Comparison of ENCODE assay signal across 15 cellular contexts in the genomic region with DNA sequence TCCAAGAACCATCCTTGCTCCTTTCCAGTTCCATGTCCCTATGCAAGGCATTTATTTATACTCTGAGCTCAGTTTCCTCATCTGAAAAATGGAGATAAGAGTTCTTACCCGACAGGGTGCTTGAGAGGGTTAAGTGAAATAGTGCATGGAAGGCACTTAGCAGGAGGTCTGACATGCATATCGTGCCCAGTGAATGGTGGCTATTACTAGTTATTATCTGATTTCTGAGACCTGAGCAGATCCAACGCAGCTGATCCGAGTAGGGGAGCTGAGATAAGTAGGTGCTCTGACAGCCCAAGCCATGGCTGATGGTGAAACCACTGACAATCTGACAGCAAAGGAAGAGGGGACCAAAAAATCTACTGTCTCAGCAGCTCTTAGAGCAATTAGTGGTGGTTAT. TPM values are rescaled to one million over a fixed set of nuclear protein-coding genes. Genes with fewer than 3 reads are reported as not detected.
DNase-seq lines count a peak whose midpoint lies in the region; ATAC-seq and TF ChIP-seq lines count a peak whose summit lies in the region.
"Had no signal": no experiment of that assay in that cellular context is flagged by ENCODE, and none has a peak within 500 bp of the region (broad histone marks: within the 10 kb centered on the region; RNA-seq: fewer than 3 reads in every experiment).

No MANE protein-coding gene starts in this region.

- H3K4me3 Mint-ChIP-seq in HFFc6: no peak overlapping the region
- H3K4me3 Mint-ChIP-seq in T-helper 17 cell: no peak overlapping the region
- H3K4me3 Mint-ChIP-seq: CD4-positive, alpha-beta memory T cell; IgD-negative memory B cell had no signal

- intact Hi-C loops in transverse colon (cut with DNase I; ENCODE audit: low total_unique reads): no loop called here

- H3K36me3 Mint-ChIP-seq in HFFc6 (ENCODE audit: low read depth) (peaks cover 4% of the 10 kb centered on the region; the same call in 1 of the 2 replicates), T-helper 17 cell (ENCODE audit: low read depth) (peaks cover 4% of the 10 kb centered on the region)
- H3K36me3 Mint-ChIP-seq: CD4-positive, alpha-beta memory T cell; IgD-negative memory B cell had no signal

- H3K4me1 Mint-ChIP-seq in HFFc6 (ENCODE audit: low read depth) (peaks cover 64% of the 10 kb centered on the region), T-helper 17 cell (no peaks in the 10 kb centered on the region)
- H3K4me1 Mint-ChIP-seq: CD4-positive, alpha-beta memory T cell; IgD-negative memory B cell had no signal

- no peak overlapping the region for H3K4me3 ChIP-seq in muscle layer of colon (ENCODE audit: low read depth in 1 of 2, low read length in 2 of 2)
- H3K4me3 ChIP-seq in thoracic aorta: no peak overlapping the region
- H3K4me3 ChIP-seq in transverse colon: no peak overlapping the region
- H3K4me3 ChIP-seq: A549, HAP-1 had no signal

- no peaks in the 10 kb centered on the region for H3K36me3 ChIP-seq in muscle layer of colon (ENCODE audit: insufficient read depth, low read length)
- no peaks in the 10 kb centered on the region for H3K36me3 ChIP-seq in thoracic aorta
- H3K36me3 ChIP-seq in transverse colon: no peaks in the 10 kb centered on the region
- H3K36me3 ChIP-seq: BE2C, HAP-1 had no signal

- ATAC-seq in T-helper 17 cell (no peak), thoracic aorta (ENCODE audit: insufficient number of reproducible peaks, low FRiP score, low read depth) (no peak), HG03095 (IDR thresholded peaks at IDR 0.05; ENCODE audit: unreplicated experiment) (no peak)
- ATAC-seq: A549 had no signal

- no peaks in the 10 kb centered on the region for H3K9me3 Mint-ChIP-seq in HFFc6
- H3K9me3 Mint-ChIP-seq: CD4-positive, alpha-beta memory T cell; IgD-negative memory B cell had no signal

- DNase-seq in HFFc6 (no peak), T-helper 17 cell (no peak), thoracic aorta (ENCODE audit: low spot score) (no peak), SKM-1 treated with dmso at 0.1 percent for 144 hours (lab: John Stamatoyannopoulos, UW; ENCODE audit: unreplicated experiment) (no peak), transverse colon (no peak)
- DNase-seq: CD4-positive, alpha-beta memory T cell; DND-41; GDM1 had no signal

- no peak for TF ChIP-seq POLR2A in transverse colon (IDR thresholded peaks at IDR 0.05)

- H3K9ac ChIP-seq in muscle layer of colon (ENCODE audit: low read length): no peak overlapping the region

- H3K27me3 ChIP-seq in muscle layer of colon (ENCODE audit: control insufficient read depth in 1 of 2, insufficient read depth in 2 of 2, low read length in 2 of 2): no peaks in the 10 kb centered on the region
- no peaks in the 10 kb centered on the region for H3K27me3 ChIP-seq in thoracic aorta (replicated peaks; ENCODE audit: insufficient read depth)
- H3K27me3 ChIP-seq in transverse colon: no peaks in the 10 kb centered on the region
- H3K27me3 ChIP-seq: BE2C had no signal

- WGBS in transverse colon (ENCODE audit: low coverage in 1 of 2), 2 donors: 91 to 92% methylated on average over 2 to 4 of the region's 4 CpGs

- H3K27ac Mint-ChIP-seq in HFFc6 (peak overlapping the region; percentile 18), T-helper 17 cell (peak overlapping the region; percentile 77)
- H3K27ac Mint-ChIP-seq: CD4-positive, alpha-beta memory T cell had no signal

- H3K27me3 Mint-ChIP-seq in HFFc6 (ENCODE audit: insufficient read depth): peaks cover 2% of the 10 kb centered on the region
- H3K27me3 Mint-ChIP-seq in T-helper 17 cell: peaks cover 16% of the 10 kb centered on the region
- H3K27me3 Mint-ChIP-seq: CD4-positive, alpha-beta memory T cell had no signal

- TF ChIP-seq EP300 in transverse colon (IDR thresholded peaks at IDR 0.05; ENCODE audit: low read depth): no peak

- H3K4me1 ChIP-seq in muscle layer of colon (ENCODE audit: insufficient read depth, low read length): peaks cover 69% of the 10 kb centered on the region
- peaks cover 67 to 89% of the 10 kb centered on the region in 2 donors for H3K4me1 ChIP-seq in thoracic aorta (ENCODE audit: control insufficient read depth in 1 of 2, low read depth in 2 of 2)
- H3K4me1 ChIP-seq in transverse colon: peaks cover 0 to 14% (median 10%) of the 10 kb centered on the region in 4 donors
- H3K4me1 ChIP-seq: BE2C, HAP-1 had no signal

- H3K27ac ChIP-seq in muscle layer of colon (ENCODE audit: low read depth, low read length): peak overlapping the region; percentile 35
- H3K27ac ChIP-seq in thoracic aorta: peak overlapping the region; percentile 30 to 94
- H3K27ac ChIP-seq in transverse colon: peak overlapping the region in 2 of 4 donors; percentile 49 to 61
- H3K27ac ChIP-seq: A549, C4-2B had no signal

- in situ Hi-C loops in transverse colon (cut with MboI; ENCODE audit: low pct_ligation_motif_present in 1 of 4, low pct_unique_long_range_greater_than_20kb in 1 of 4, low sequenced_read_pairs in 3 of 4): loop anchor here in 3 of 4 donors (5.0 to 25.0 kb wide), 4 partner anchors 170 to 425 kb away; no protein-coding TSS in a partner anchor

- TF ChIP-seq CTCF in HFFc6 (IDR thresholded peaks at IDR 0.05): no peak
- no peak for TF ChIP-seq CTCF in thoracic aorta (IDR thresholded peaks at IDR 0.05)
- TF ChIP-seq CTCF in transverse colon (IDR thresholded peaks at IDR 0.05): no peak

- H3K9me3 ChIP-seq in T-helper 17 cell (ENCODE audit: control insufficient read depth, low read length, poor library complexity, severe bottlenecking) (no peaks in the 10 kb centered on the region), muscle layer of colon (ENCODE audit: low read length) (no peaks in the 10 kb centered on the region), thoracic aorta (no peaks in the 10 kb centered on the region), transverse colon (no peaks in the 10 kb centered on the region)
- H3K9me3 ChIP-seq: A549, BE2C, HAP-1 had no signal

RNA-seq across cellular contexts. Expression of gene NAV2, which starts 24.9 kb away (rescaled TPM):
- total RNA-seq in HFFc6 (2021; fragmentation: NEBNext Ultra II Directional; extraction: Animal tissue kit (Norgen Biotek cat#: 25700)): 10 to 100 TPM; 12.4 to 34.9 (median 31.8) TPM
- 1 to 10 TPM in 1 of 2 donors, under 1 TPM in 1; 0.96 to 1.3 TPM for total RNA-seq in T-helper 17 cell
- total RNA-seq in thoracic aorta: 100 to 1,000 TPM; 125 to 230 TPM
- 10 to 100 TPM in 3 of 4 donors, 1 to 10 TPM in 1; 9.6 to 40.0 (median 23.1) TPM for total RNA-seq in transverse colon

Comparison
In these comparisons a context has a peak if more than half of its experiments do, and no peak if none do; other contexts are left out.
1. RNA of gene NAV2, which starts 24.9 kb away (total RNA-seq): 125 to 230 TPM in thoracic aorta, 9.6 to 40.0 TPM in transverse colon and 12.4 to 34.9 TPM in HFFc6; 0.96 to 1.3 TPM in T-helper 17 cell; every median in the first group is over 4 times any median in the second.